8 cellular contexts compared by ENCODE assay signal in genomic region chr16:2963611-2964415, GRCh38. TPM values are rescaled to one million over a fixed set of nuclear protein-coding genes. Genes with fewer than 3 reads are reported as not detected.
DNase-seq lines count a peak whose midpoint lies in the region; ATAC-seq and TF ChIP-seq lines count a peak whose summit lies in the region.

Gene KREMEN2 (plus strand): TSS chr16:2964275. CDS start chr16:2964521, 246 bp downstream.

- DNase-seq in stimulated activated CD4-positive, alpha-beta T cell treated with anti-CD3 and anti-CD28 coated beads, Interleukin-12 subunit alpha, Interleukin-12 subunit beta, amount 100 ng/mL, for 4 hours: peak; percentile 40
- no peak for DNase-seq in stimulated activated CD4-positive, alpha-beta T cell treated with anti-CD3 and anti-CD28 coated beads, Interleukin-2, amount 100 ng/mL, for 48 hours
- DNase-seq in NCI-H2171 treated with DMSO at 0.1 percent for 48 hours (lab: John Stamatoyannopoulos, UW) (peak; percentile 75), hepatocyte (ENCODE audit: low spot score) (peak; percentile 59), NCI-H774 (lab: John Stamatoyannopoulos, UW) (no peak), C1 segment of cervical spinal cord (lab: John Stamatoyannopoulos, UW) (no peak)
- no peak for DNase-seq in activated CD8-positive, alpha-beta T cell treated with anti-CD3 and anti-CD28 coated beads, Interleukin-2, amount 10 ng/mL, durations not matched to agents 7 days and 5 days
- peak; percentile 56 for DNase-seq in stimulated activated CD4-positive, alpha-beta T cell treated with anti-CD3 and anti-CD28 coated beads, Interleukin-4, amount 100 ng/mL, for 1 hour

- H3K79me2 ChIP-seq in hepatocyte: no peaks in the 10 kb centered on the region

- no peak for ATAC-seq in activated CD8-positive, alpha-beta T cell treated with anti-CD3 and anti-CD28 coated beads, Interleukin-2, amount 10 ng/mL, durations not matched to agents 7 days and 5 days

- H3K27ac Mint-ChIP-seq in activated CD8-positive, alpha-beta T cell treated with anti-CD3 and anti-CD28 coated beads, Interleukin-2, amount 10 ng/mL, durations not matched to agents 7 days and 5 days: no peak within 1 kb of the TSS

- no peak for TF ChIP-seq CTCF in hepatocyte (IDR thresholded peaks at IDR 0.05; ENCODE audit: poor library complexity)

- H3K9me3 Mint-ChIP-seq in activated CD8-positive, alpha-beta T cell treated with anti-CD3 and anti-CD28 coated beads, Interleukin-2, amount 10 ng/mL, durations not matched to agents 7 days and 5 days (ENCODE audit: insufficient read depth): no peaks in the 10 kb centered on the region

- no peaks in the 10 kb centered on the region for H3K9me2 ChIP-seq in hepatocyte (replicated peaks; ENCODE audit: insufficient read depth)

- H2AFZ ChIP-seq in hepatocyte: no peak within 1 kb of the TSS

- CTCF ChIA-PET in activated CD8-positive, alpha-beta T cell treated with anti-CD3 and anti-CD28 coated beads, Interleukin-2, amount 10 ng/mL, durations not matched to agents 7 days and 5 days (lab: Charles Lee): interaction anchor here (1.3 to 2.2 kb wide), 3 partner anchors 21 to 95 kb away, joined by 4 to 10 read pairs (median 4); no protein-coding TSS in a partner anchor

- no peak within 1 kb of the TSS for H3K27ac ChIP-seq in hepatocyte

- POLR2A ChIA-PET in activated CD8-positive, alpha-beta T cell treated with anti-CD3 and anti-CD28 coated beads, Interleukin-2, amount 10 ng/mL, durations not matched to agents 7 days and 5 days (lab: Charles Lee): interaction anchor here (1.3 kb wide), 1 partner anchor 16 kb away, joined by 3 read pairs; the partner anchor contains the start of gene PKMYT1

- peaks cover 34% of the 10 kb centered on the region for H3K4me1 Mint-ChIP-seq in activated CD8-positive, alpha-beta T cell treated with anti-CD3 and anti-CD28 coated beads, Interleukin-2, amount 10 ng/mL, durations not matched to agents 7 days and 5 days (ENCODE audit: low read depth)

- no peaks in the 10 kb centered on the region for H4K20me1 ChIP-seq in hepatocyte (ENCODE audit: insufficient read depth, poor library complexity, severe bottlenecking)

- H3K9me3 ChIP-seq in hepatocyte (ENCODE audit: low read depth): no peaks in the 10 kb centered on the region

- H3K36me3 ChIP-seq in hepatocyte (replicated peaks; ENCODE audit: insufficient read depth, low read depth): no peaks in the 10 kb centered on the region

- H3K4me3 Mint-ChIP-seq in activated CD8-positive, alpha-beta T cell treated with anti-CD3 and anti-CD28 coated beads, Interleukin-2, amount 10 ng/mL, durations not matched to agents 7 days and 5 days: peak within 1 kb of the TSS; percentile 61

- H3K36me3 Mint-ChIP-seq in activated CD8-positive, alpha-beta T cell treated with anti-CD3 and anti-CD28 coated beads, Interleukin-2, amount 10 ng/mL, durations not matched to agents 7 days and 5 days (ENCODE audit: low read depth): no peaks in the 10 kb centered on the region

- H3K27me3 ChIP-seq in hepatocyte: peaks cover 38% of the 10 kb centered on the region

- under 1% methylated on average over 41 of the region's 64 CpGs for WGBS in hepatocyte (ENCODE audit: low lambda C conversion rate, missing lambda C conversion rate)

- peaks cover 20% of the 10 kb centered on the region for H3K4me1 ChIP-seq in hepatocyte (ENCODE audit: insufficient read depth)

- peak within 1 kb of the TSS; percentile 52 for H3K4me3 ChIP-seq in hepatocyte

- H3K4me2 ChIP-seq in hepatocyte: peak within 1 kb of the TSS; percentile 98

- peaks cover 38% of the 10 kb centered on the region for H3K27me3 Mint-ChIP-seq in activated CD8-positive, alpha-beta T cell treated with anti-CD3 and anti-CD28 coated beads, Interleukin-2, amount 10 ng/mL, durations not matched to agents 7 days and 5 days (ENCODE audit: low read depth)

RNA-seq across cellular contexts. Expression of gene KREMEN2, which starts in this region (rescaled TPM):
- total RNA-seq in activated CD8-positive, alpha-beta T cell treated with anti-CD3 and anti-CD28 coated beads, Interleukin-2, amount 10 ng/mL, durations not matched to agents 7 days and 5 days: under 1 TPM in 1 of 2 experiments, not detected in 1; 0.18 TPM
- total RNA-seq in hepatocyte: 0.52 and 3.6 TPM in 2 replicates
- polyA plus RNA-seq in hepatocyte: 4.9 and 5.8 TPM in 2 replicates

Comparison
In these comparisons a context has a peak if more than half of its experiments do, and no peak if none do; other contexts are left out.
1. DNase-seq: peak in stimulated activated CD4-positive, alpha-beta T cell treated with anti-CD3 and anti-CD28 coated beads, Interleukin-12 subunit alpha, Interleukin-12 subunit beta, amount 100 ng/mL, for 4 hours (single experiment), NCI-H2171 treated with DMSO at 0.1 percent for 48 hours (single experiment), hepatocyte (single experiment) and stimulated activated CD4-positive, alpha-beta T cell treated with anti-CD3 and anti-CD28 coated beads, Interleukin-4, amount 100 ng/mL, for 1 hour (single experiment); none in stimulated activated CD4-positive, alpha-beta T cell treated with anti-CD3 and anti-CD28 coated beads, Interleukin-2, amount 100 ng/mL, for 48 hours (0 of 2), activated CD8-positive, alpha-beta T cell treated with anti-CD3 and anti-CD28 coated beads, Interleukin-2, amount 10 ng/mL, durations not matched to agents 7 days and 5 days (single experiment), NCI-H774 (single experiment) and C1 segment of cervical spinal cord (0 of 14).